ENCODE assay signal across 9 cellular contexts in the genomic region with DNA sequence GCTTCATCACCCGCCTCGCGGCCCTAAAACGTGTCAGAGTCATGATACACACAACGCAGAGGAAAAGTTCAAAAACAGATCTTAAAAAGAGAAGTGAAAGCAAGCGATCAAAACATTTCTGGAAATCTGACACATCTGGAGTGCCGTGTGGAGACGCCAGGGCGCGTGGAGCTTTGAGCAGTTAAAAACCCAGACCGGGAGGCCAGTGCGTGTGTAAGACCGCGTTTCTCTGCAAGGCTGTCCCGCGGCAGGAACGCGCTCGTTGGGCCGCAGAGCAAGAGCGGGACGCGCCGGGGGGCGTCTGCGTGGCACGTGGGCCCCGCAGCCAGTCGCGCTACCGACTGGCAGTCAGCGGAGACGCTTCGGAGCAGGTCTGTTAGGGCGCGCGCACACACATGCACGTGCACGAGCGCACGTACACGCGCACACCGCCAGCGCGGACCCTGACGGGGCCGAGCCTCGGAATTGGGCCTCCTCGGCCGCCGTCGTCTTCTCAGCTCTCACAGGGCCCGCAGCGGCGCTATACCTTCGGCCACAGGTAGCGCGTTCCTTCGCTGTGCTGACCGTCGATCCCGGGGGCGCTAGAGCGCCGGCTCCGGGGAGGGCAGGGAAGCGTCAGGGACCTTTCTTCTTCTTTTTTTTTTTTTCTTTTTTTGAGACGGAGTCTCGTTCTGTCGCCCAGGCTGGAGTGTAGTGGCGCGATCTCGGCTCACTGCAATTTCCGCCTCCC. TPM values are rescaled to one million over a fixed set of nuclear protein-coding genes. Genes with fewer than 3 reads are reported as not detected.
A peak's percentile ranks its signal among the peaks of the same experiment; 100 is the strongest.
DNase-seq lines count a peak whose midpoint lies in the region; ATAC-seq, FAIRE-seq and TF ChIP-seq lines count a peak whose summit lies in the region.
"Had no signal": no experiment of that assay in that cellular context is flagged by ENCODE, and none has a peak within 500 bp of the region (broad histone marks: within the 10 kb centered on the region; RNA-seq: fewer than 3 reads in every experiment).

No MANE protein-coding gene starts in this region.

- DNase-seq in GM19239 (ENCODE audit: insufficient read length, low spot score): peak; percentile 55
- DNase-seq in NCI-H774 (lab: John Stamatoyannopoulos, UW): peak; percentile 76
- peak; percentile 68 to 83 for DNase-seq in activated CD8-positive, alpha-beta memory T cell treated with anti-CD3 and anti-CD28 coated beads for 1 hour (ENCODE audit: extremely low read depth in 1 of 2, low read depth in 1 of 2)
- peak; percentile 83 for DNase-seq in effector CD4-positive, alpha-beta T cell
- peak; percentile 87 for DNase-seq in lung (ENCODE audit: low spot score)
- peak; percentile 78 to 87 (median 78) for DNase-seq in stimulated activated CD4-positive, alpha-beta T cell treated with anti-CD3 and anti-CD28 coated beads, TNF-alpha, amount 100 ng/mL, for 24 hours (ENCODE audit: low read depth in 3 of 3)

- H3K4me1 ChIP-seq in BLaER1 (peaks cover 25% of the 10 kb centered on the region), lung (ENCODE audit: control insufficient read depth in 2 of 2, insufficient read depth in 2 of 2, low read length in 2 of 2) (peaks cover 0 to 8% of the 10 kb centered on the region in 2 donors)

- H3K9me3 ChIP-seq in BLaER1: no peaks in the 10 kb centered on the region
- H3K9me3 ChIP-seq in lung (ENCODE audit: control insufficient read depth in 2 of 2, insufficient read depth in 1 of 2, low read length in 1 of 2): no peaks in the 10 kb centered on the region

- peak overlapping the region; percentile 91 for H3K4me2 ChIP-seq in BLaER1

- FAIRE-seq in GM19239 (lab: Jason Lieb, UNC): peak; percentile 97
- FAIRE-seq: islet of Langerhans had no signal

- H3K27me3 ChIP-seq in BLaER1 (no peaks in the 10 kb centered on the region), lung (ENCODE audit: control insufficient read depth, insufficient read depth) (no peaks in the 10 kb centered on the region)

- TF ChIP-seq CTCF in lung (IDR thresholded peaks at IDR 0.05; ENCODE audit: control extremely low read depth, extremely low read depth): peak; percentile 21

- no peaks in the 10 kb centered on the region for H4K20me1 ChIP-seq in BLaER1

- H3K4me3 ChIP-seq in BLaER1 (peak overlapping the region; percentile 69), lung (peak overlapping the region; percentile 89)

- ATAC-seq in HG03457 (IDR thresholded peaks at IDR 0.05; ENCODE audit: unreplicated experiment) (peak; percentile 75), lung (ENCODE audit: insufficient read depth, low FRiP score) (peak; percentile 99)

- H3K9ac ChIP-seq in BLaER1: peak overlapping the region; percentile 76

- H3K36me3 ChIP-seq in BLaER1 (no peaks in the 10 kb centered on the region), lung (ENCODE audit: control insufficient read depth in 2 of 2, insufficient read depth in 2 of 2, low read length in 2 of 2) (no peaks in the 10 kb centered on the region)

- 0 to 1% methylated on average over 66 to 75 of the region's 75 CpGs for WGBS in lung, 2 donors

- H3K27ac ChIP-seq in BLaER1: peak overlapping the region; percentile 80
- H3K27ac ChIP-seq in lung (ENCODE audit: low read depth in 1 of 2, low read length in 1 of 2): peak overlapping the region; percentile 48 to 91

RNA-seq across cellular contexts. Expression of a gene that starts 35.8 kb away (rescaled TPM):
- total RNA-seq in lung: 10 to 100 TPM; 28.7 to 32.5 TPM
- polyA plus RNA-seq in lung: 10 to 100 TPM; 14.7 to 20.7 TPM

Comparison
In these comparisons a context has a peak if more than half of its experiments do, and no peak if none do; other contexts are left out.
1. Peak in every context shown above with its lines: DNase-seq, ATAC-seq, H3K4me3 ChIP-seq and H3K27ac ChIP-seq.